Comparison of ENCODE assay signal across 3 cellular contexts in the genomic region with DNA sequence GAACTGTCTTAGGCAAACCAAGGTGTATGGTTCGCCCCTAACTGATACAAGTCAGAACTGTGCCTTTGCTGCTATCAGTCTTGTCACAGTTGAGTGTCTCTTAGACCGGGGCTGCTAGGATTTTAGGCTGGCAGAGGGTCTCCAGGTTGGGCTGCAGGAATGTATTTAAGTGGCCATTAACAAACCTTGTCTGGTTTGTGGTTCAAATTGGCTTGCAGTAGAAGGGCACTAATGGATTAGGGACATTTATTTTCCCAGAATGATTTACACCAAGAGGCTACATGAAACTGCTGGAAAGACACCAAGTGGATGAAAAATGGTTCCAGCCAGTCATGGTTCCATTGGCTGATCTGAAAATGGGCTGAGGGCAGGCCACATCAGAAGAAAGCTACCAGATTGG.
TF ChIP-seq lines count a peak whose summit lies in the region.

No MANE protein-coding gene starts in this region.

TF ChIP-seq in SK-N-SH treated with all-trans-retinoic acid at 6 μM for 48 hours, 23 proteins besides CTCF, POLR2A, EP300 and RAD21:
- no peak for TF ChIP-seq ZNF565 (CRISPR knock-in tag; conservative IDR thresholded peaks at IDR 0.05; ENCODE audit: low read depth)
- TF ChIP-seq ZFP30 (CRISPR knock-in tag; IDR thresholded peaks at IDR 0.05), result no peak
- TF ChIP-seq BACH2 (CRISPR knock-in tag; IDR thresholded peaks at IDR 0.05; ENCODE audit: borderline replicate concordance), result no peak
- TF ChIP-seq ESRRG (CRISPR knock-in tag; IDR thresholded peaks at IDR 0.05), result 0 out of 2 replicates have a peak, but pooled peaks have one; percentile 63
- no peak for TF ChIP-seq TCF4 (CRISPR knock-in tag; IDR thresholded peaks at IDR 0.05; ENCODE audit: borderline replicate concordance)
- TF ChIP-seq CSRNP3 (CRISPR knock-in tag; IDR thresholded peaks at IDR 0.05), result 0 out of 2 replicates have a peak, but pooled peaks have one; percentile 27
- no peak for TF ChIP-seq RARB (CRISPR knock-in tag; IDR thresholded peaks at IDR 0.05)
- TF ChIP-seq, protein P1, sequence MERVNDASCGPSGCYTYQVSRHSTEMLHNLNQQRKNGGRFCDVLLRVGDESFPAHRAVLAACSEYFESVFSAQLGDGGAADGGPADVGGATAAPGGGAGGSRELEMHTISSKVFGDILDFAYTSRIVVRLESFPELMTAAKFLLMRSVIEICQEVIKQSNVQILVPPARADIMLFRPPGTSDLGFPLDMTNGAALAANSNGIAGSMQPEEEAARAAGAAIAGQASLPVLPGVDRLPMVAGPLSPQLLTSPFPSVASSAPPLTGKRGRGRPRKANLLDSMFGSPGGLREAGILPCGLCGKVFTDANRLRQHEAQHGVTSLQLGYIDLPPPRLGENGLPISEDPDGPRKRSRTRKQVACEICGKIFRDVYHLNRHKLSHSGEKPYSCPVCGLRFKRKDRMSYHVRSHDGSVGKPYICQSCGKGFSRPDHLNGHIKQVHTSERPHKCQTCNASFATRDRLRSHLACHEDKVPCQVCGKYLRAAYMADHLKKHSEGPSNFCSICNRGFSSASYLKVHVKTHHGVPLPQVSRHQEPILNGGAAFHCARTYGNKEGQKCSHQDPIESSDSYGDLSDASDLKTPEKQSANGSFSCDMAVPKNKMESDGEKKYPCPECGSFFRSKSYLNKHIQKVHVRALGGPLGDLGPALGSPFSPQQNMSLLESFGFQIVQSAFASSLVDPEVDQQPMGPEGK (CRISPR knock-in tag; IDR thresholded peaks at IDR 0.05; ENCODE audit: borderline replicate concordance), result peak; percentile 88
- no peak for TF ChIP-seq SNAI2 (CRISPR knock-in tag; IDR thresholded peaks at IDR 0.05)
- 0 out of 2 replicates have a peak, but pooled peaks have one; percentile 29 for TF ChIP-seq GLIS3 (CRISPR knock-in tag; IDR thresholded peaks at IDR 0.05)
- TF ChIP-seq ISL1 (CRISPR knock-in tag; IDR thresholded peaks at IDR 0.05), result peak; percentile 96
- TF ChIP-seq ARNTL (CRISPR knock-in tag; IDR thresholded peaks at IDR 0.05; ENCODE audit: borderline replicate concordance, low read depth), result no peak

TF ChIP-seq in SK-N-SH, 30 proteins besides CTCF, POLR2A, EP300 and RAD21:
- no peak for TF ChIP-seq TEAD4 (IDR thresholded peaks at IDR 0.05; ENCODE audit: borderline replicate concordance, insufficient read depth)
- TF ChIP-seq NRF1 (IDR thresholded peaks at IDR 0.05; ENCODE audit: low read depth, low read length), result no peak
- TF ChIP-seq, protein P2, sequence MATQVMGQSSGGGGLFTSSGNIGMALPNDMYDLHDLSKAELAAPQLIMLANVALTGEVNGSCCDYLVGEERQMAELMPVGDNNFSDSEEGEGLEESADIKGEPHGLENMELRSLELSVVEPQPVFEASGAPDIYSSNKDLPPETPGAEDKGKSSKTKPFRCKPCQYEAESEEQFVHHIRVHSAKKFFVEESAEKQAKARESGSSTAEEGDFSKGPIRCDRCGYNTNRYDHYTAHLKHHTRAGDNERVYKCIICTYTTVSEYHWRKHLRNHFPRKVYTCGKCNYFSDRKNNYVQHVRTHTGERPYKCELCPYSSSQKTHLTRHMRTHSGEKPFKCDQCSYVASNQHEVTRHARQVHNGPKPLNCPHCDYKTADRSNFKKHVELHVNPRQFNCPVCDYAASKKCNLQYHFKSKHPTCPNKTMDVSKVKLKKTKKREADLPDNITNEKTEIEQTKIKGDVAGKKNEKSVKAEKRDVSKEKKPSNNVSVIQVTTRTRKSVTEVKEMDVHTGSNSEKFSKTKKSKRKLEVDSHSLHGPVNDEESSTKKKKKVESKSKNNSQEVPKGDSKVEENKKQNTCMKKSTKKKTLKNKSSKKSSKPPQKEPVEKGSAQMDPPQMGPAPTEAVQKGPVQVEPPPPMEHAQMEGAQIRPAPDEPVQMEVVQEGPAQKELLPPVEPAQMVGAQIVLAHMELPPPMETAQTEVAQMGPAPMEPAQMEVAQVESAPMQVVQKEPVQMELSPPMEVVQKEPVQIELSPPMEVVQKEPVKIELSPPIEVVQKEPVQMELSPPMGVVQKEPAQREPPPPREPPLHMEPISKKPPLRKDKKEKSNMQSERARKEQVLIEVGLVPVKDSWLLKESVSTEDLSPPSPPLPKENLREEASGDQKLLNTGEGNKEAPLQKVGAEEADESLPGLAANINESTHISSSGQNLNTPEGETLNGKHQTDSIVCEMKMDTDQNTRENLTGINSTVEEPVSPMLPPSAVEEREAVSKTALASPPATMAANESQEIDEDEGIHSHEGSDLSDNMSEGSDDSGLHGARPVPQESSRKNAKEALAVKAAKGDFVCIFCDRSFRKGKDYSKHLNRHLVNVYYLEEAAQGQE (IDR thresholded peaks at IDR 0.05; ENCODE audit: low read depth, low read length), result no peak
- no peak for TF ChIP-seq GABPA (IDR thresholded peaks at IDR 0.05; ENCODE audit: low read depth)
- no peak for TF ChIP-seq SMC3 (IDR thresholded peaks at IDR 0.05; ENCODE audit: low read depth, low read length)
- TF ChIP-seq SIN3A (IDR thresholded peaks at IDR 0.05; ENCODE audit: borderline replicate concordance, low read depth, low read length), result no peak
- TF ChIP-seq JUND (IDR thresholded peaks at IDR 0.05), result no peak
- TF ChIP-seq MXI1 (IDR thresholded peaks at IDR 0.05; ENCODE audit: low read depth, low read length), result no peak
- TF ChIP-seq TCF12 (IDR thresholded peaks at IDR 0.05), result no peak
- no peak for TF ChIP-seq IRF3 (IDR thresholded peaks at IDR 0.05; ENCODE audit: low read depth, low read length)
- no peak for TF ChIP-seq RXRA (IDR thresholded peaks at IDR 0.05; ENCODE audit: borderline replicate concordance, low read depth)
- TF ChIP-seq RCOR1 (IDR thresholded peaks at IDR 0.05; ENCODE audit: low read length), result no peak
- TF ChIP-seq EZH2phosphoT487 (IDR thresholded peaks at IDR 0.05; ENCODE audit: borderline replicate concordance, low read depth), result no peak
- TF ChIP-seq ELF1 (IDR thresholded peaks at IDR 0.05), result no peak
- TF ChIP-seq CHD2 (IDR thresholded peaks at IDR 0.05; ENCODE audit: low read length, partially characterized antibody), result no peak
- TF ChIP-seq TAF1 (IDR thresholded peaks at IDR 0.05; ENCODE audit: borderline replicate concordance, low read depth, low read length), result no peak
- TF ChIP-seq USF2 (IDR thresholded peaks at IDR 0.05; ENCODE audit: borderline replicate concordance, low read depth, low read length), result no peak
- TF ChIP-seq FOXM1 (IDR thresholded peaks at IDR 0.05; ENCODE audit: low read depth), result no peak
- TF ChIP-seq MAX (IDR thresholded peaks at IDR 0.05; ENCODE audit: low read depth), result no peak
TF ChIP-seq in SK-N-SH: peak in this region for 0.

TF ChIP-seq in IMR-90, 13 proteins besides CTCF, POLR2A, EP300 and RAD21 (continued from another document):
- no peak for TF ChIP-seq MAZ (IDR thresholded peaks at IDR 0.05; ENCODE audit: borderline replicate concordance, low read depth, low read length)
- TF ChIP-seq CHD1 (IDR thresholded peaks at IDR 0.05; ENCODE audit: low read depth, low read length), result no peak
- TF ChIP-seq MXI1 (IDR thresholded peaks at IDR 0.05; ENCODE audit: borderline replicate concordance, low read depth, low read length), result no peak
- no peak for TF ChIP-seq USF2 (IDR thresholded peaks at IDR 0.05; ENCODE audit: low read depth, low read length)
- TF ChIP-seq RFX5 (IDR thresholded peaks at IDR 0.05; ENCODE audit: low read depth, low read length), result no peak
